Comparison of ENCODE assay signal across 1 cellular context in the genomic region with DNA sequence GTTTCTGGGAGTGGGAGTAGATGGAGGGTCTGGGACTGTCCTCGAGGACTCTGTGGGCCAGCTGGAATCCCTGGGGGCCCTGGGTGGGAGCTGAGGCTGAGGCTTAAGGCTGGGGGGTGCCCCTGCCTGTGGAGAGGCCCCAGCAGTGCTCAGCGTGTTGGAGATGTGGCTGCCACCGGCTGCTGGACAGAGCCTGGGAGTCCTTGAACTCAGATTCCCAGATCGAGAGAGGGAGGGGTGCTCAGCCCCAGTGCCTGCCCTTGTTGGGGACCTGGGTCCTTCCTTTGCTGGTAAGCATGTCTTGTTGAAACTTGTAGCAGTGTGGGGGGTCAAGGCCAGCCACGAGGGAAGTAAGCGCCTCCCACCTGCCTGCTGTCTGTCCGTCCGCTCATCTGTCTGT.
TF ChIP-seq lines count a peak whose summit lies in the region.

No MANE protein-coding gene starts in this region.

TF ChIP-seq in GM12891, 5 proteins besides CTCF, POLR2A, EP300 and RAD21:
- TF ChIP-seq POLR2AphosphoS5 (IDR thresholded peaks at IDR 0.05; ENCODE audit: low read depth, low read length): no peak
- TF ChIP-seq POU2F2 (IDR thresholded peaks at IDR 0.05; ENCODE audit: low read depth, low read length): no peak
- no peak for TF ChIP-seq SPI1 (IDR thresholded peaks at IDR 0.05; ENCODE audit: low read depth, low read length)
- no peak for TF ChIP-seq TAF1 (IDR thresholded peaks at IDR 0.05; ENCODE audit: low read depth, low read length)
- no peak for TF ChIP-seq PAX5 (IDR thresholded peaks at IDR 0.05; ENCODE audit: insufficient read depth, low read length, severe bottlenecking)
TF ChIP-seq in GM12891: peak in this region for 0.
